ENCODE assay signal across 1 cellular context in the genomic region with DNA sequence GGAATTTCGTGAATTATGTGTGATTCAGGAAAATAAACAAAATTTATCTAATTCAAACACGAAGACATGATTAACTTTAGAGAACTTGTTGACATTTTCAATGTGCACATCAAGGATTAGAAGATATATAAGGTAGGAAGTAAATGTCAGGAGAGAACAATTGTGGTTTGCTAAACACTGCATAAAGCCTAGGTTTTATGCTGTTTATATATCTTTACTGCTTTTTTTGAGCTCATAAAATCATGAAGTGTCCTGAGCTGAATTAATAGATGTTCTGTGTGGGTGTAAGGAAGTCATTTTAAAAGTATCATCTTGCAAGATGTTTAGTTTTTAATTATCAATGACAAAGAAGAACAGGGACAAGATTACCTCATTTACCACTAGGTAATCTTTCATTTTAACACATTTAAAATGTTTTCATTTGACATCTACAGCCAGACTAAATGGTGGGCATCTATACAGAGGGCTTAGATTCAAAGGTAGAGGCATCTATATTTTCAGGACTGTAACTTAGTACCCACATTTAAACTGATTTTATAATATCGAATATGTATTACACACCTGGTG.
TF ChIP-seq lines count a peak whose summit lies in the region.

No MANE protein-coding gene starts in this region.

TF ChIP-seq in HEK293, 187 proteins besides CTCF, POLR2A, EP300 and RAD21 (continued from another document):
- TF ChIP-seq, protein P1, sequence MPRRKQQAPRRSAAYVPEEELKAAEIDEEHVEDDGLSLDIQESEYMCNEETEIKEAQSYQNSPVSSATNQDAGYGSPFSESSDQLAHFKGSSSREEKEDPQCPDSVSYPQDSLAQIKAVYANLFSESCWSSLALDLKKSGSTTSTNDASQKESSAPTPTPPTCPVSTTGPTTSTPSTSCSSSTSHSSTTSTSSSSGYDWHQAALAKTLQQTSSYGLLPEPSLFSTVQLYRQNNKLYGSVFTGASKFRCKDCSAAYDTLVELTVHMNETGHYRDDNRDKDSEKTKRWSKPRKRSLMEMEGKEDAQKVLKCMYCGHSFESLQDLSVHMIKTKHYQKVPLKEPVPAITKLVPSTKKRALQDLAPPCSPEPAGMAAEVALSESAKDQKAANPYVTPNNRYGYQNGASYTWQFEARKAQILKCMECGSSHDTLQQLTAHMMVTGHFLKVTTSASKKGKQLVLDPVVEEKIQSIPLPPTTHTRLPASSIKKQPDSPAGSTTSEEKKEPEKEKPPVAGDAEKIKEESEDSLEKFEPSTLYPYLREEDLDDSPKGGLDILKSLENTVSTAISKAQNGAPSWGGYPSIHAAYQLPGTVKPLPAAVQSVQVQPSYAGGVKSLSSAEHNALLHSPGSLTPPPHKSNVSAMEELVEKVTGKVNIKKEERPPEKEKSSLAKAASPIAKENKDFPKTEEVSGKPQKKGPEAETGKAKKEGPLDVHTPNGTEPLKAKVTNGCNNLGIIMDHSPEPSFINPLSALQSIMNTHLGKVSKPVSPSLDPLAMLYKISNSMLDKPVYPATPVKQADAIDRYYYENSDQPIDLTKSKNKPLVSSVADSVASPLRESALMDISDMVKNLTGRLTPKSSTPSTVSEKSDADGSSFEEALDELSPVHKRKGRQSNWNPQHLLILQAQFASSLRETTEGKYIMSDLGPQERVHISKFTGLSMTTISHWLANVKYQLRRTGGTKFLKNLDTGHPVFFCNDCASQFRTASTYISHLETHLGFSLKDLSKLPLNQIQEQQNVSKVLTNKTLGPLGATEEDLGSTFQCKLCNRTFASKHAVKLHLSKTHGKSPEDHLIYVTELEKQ (tag by site-specific recombination; IDR thresholded peaks at IDR 0.05; ENCODE audit: borderline replicate concordance) = peak; percentile 57; the same call in 1 of the 2 replicates
- TF ChIP-seq KLF7 (tag by site-specific recombination; IDR thresholded peaks at IDR 0.05; ENCODE audit: borderline replicate concordance) (peak; percentile 55; the same call in 1 of the 2 replicates), ZNF629 (tag by site-specific recombination; IDR thresholded peaks at IDR 0.05) (0 out of 2 replicates have a peak, but pooled peaks have one; percentile 22), GLIS2 (tag by site-specific recombination; IDR thresholded peaks at IDR 0.05) (peak; percentile 34; the same call in 1 of the 2 replicates), PRDM6 (tag by site-specific recombination; IDR thresholded peaks at IDR 0.05) (peak; percentile 85), ZNF513 (tag by site-specific recombination; IDR thresholded peaks at IDR 0.05) (0 out of 2 replicates have a peak, but pooled peaks have one; percentile 6), BCL11B (tag by site-specific recombination; IDR thresholded peaks at IDR 0.05; ENCODE audit: low read depth) (peak; percentile 91; the same call in 1 of the 2 replicates), ZNF610 (tag by site-specific recombination; IDR thresholded peaks at IDR 0.05; ENCODE audit: borderline replicate concordance) (peak; percentile 21; the same call in 1 of the 2 replicates), ZNF394 (tag by site-specific recombination; IDR thresholded peaks at IDR 0.05; ENCODE audit: borderline replicate concordance) (peak; percentile 54; the same call in 1 of the 2 replicates)
- TF ChIP-seq, protein P2, sequence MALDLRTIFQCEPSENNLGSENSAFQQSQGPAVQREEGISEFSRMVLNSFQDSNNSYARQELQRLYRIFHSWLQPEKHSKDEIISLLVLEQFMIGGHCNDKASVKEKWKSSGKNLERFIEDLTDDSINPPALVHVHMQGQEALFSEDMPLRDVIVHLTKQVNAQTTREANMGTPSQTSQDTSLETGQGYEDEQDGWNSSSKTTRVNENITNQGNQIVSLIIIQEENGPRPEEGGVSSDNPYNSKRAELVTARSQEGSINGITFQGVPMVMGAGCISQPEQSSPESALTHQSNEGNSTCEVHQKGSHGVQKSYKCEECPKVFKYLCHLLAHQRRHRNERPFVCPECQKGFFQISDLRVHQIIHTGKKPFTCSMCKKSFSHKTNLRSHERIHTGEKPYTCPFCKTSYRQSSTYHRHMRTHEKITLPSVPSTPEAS (tag by site-specific recombination; IDR thresholded peaks at IDR 0.05) = no peak
- TF ChIP-seq, protein P3, sequence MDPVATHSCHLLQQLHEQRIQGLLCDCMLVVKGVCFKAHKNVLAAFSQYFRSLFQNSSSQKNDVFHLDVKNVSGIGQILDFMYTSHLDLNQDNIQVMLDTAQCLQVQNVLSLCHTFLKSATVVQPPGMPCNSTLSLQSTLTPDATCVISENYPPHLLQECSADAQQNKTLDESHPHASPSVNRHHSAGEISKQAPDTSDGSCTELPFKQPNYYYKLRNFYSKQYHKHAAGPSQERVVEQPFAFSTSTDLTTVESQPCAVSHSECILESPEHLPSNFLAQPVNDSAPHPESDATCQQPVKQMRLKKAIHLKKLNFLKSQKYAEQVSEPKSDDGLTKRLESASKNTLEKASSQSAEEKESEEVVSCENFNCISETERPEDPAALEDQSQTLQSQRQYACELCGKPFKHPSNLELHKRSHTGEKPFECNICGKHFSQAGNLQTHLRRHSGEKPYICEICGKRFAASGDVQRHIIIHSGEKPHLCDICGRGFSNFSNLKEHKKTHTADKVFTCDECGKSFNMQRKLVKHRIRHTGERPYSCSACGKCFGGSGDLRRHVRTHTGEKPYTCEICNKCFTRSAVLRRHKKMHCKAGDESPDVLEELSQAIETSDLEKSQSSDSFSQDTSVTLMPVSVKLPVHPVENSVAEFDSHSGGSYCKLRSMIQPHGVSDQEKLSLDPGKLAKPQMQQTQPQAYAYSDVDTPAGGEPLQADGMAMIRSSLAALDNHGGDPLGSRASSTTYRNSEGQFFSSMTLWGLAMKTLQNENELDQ (tag by site-specific recombination; IDR thresholded peaks at IDR 0.05; ENCODE audit: low read depth) = no peak
- TF ChIP-seq, protein P4, sequence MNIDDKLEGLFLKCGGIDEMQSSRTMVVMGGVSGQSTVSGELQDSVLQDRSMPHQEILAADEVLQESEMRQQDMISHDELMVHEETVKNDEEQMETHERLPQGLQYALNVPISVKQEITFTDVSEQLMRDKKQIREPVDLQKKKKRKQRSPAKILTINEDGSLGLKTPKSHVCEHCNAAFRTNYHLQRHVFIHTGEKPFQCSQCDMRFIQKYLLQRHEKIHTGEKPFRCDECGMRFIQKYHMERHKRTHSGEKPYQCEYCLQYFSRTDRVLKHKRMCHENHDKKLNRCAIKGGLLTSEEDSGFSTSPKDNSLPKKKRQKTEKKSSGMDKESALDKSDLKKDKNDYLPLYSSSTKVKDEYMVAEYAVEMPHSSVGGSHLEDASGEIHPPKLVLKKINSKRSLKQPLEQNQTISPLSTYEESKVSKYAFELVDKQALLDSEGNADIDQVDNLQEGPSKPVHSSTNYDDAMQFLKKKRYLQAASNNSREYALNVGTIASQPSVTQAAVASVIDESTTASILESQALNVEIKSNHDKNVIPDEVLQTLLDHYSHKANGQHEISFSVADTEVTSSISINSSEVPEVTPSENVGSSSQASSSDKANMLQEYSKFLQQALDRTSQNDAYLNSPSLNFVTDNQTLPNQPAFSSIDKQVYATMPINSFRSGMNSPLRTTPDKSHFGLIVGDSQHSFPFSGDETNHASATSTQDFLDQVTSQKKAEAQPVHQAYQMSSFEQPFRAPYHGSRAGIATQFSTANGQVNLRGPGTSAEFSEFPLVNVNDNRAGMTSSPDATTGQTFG (tag by site-specific recombination; IDR thresholded peaks at IDR 0.05; ENCODE audit: borderline replicate concordance) = 0 out of 2 replicates have a peak, but pooled peaks have one; percentile 89
